In the genomic region with DNA sequence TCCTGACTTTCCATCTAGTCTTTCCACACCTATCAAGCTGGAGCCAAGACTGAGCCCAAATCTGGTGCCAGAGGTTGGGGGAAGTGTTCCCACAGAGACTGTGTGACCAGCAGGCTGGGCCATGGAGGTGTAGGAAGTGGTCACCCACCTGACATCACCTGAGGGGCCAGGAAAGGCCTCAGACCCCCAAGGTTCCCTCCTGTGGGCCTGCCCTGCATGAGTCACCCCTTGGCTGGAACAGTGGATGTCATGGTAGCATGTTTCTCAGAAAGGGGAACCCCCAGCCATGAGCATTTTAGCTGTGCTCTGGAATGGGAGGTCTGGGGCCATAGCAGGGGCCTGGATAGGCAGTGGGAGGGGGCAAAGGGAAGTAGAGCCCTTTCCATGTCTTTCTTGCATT, we compare ENCODE assay signal across 1 cellular context.
A peak's percentile ranks its signal among the peaks of the same experiment; 100 is the strongest.
TF ChIP-seq lines count a peak whose summit lies in the region.

No MANE protein-coding gene starts in this region.

TF ChIP-seq in GM12878, 131 proteins besides CTCF, POLR2A, EP300 and RAD21:
- peak; percentile 41 for TF ChIP-seq DPF2 (IDR thresholded peaks at IDR 0.05)
- 0 out of 2 replicates have a peak, but pooled peaks have one; percentile 5 for TF ChIP-seq TCF3 (IDR thresholded peaks at IDR 0.05; ENCODE audit: borderline replicate concordance, insufficient read depth, low read depth, low read length)
- TF ChIP-seq CREM (IDR thresholded peaks at IDR 0.05; ENCODE audit: low read depth): 0 out of 2 replicates have a peak, but pooled peaks have one; percentile 22
- 0 out of 2 replicates have a peak, but pooled peaks have one; percentile 12 for TF ChIP-seq BACH1 (IDR thresholded peaks at IDR 0.05; ENCODE audit: borderline replicate concordance)
- 0 out of 2 replicates have a peak, but pooled peaks have one; percentile 39 for TF ChIP-seq IKZF1 (conservative IDR thresholded peaks at IDR 0.05)
- peak; percentile 52 for TF ChIP-seq ATF7 (IDR thresholded peaks at IDR 0.05; ENCODE audit: low read depth)
- TF ChIP-seq BHLHE40 (IDR thresholded peaks at IDR 0.05; ENCODE audit: borderline replicate concordance in 1 of 2, low read depth in 2 of 2, low read length in 1 of 2): 0 out of 4 replicates have a peak, but pooled peaks of 1 of the 2 experiments have one; percentile 33
- TF ChIP-seq SPI1 (IDR thresholded peaks at IDR 0.05; ENCODE audit: borderline replicate concordance, insufficient read depth, low read depth, low read length): peak; percentile 51; the same call in 1 of the 2 replicates
- TF ChIP-seq BMI1 (IDR thresholded peaks at IDR 0.05; ENCODE audit: borderline replicate concordance): no peak
- peak in 1 of 2 experiments; percentile 57; a peak in 1 of 4 replicates for TF ChIP-seq ETV6 (conservative IDR thresholded peaks at IDR 0.05 in 1 of 2, IDR thresholded peaks at IDR 0.05 in 1 of 2; ENCODE audit: borderline replicate concordance in 1 of 2, low read depth in 1 of 2)
- TF ChIP-seq, protein P1, sequence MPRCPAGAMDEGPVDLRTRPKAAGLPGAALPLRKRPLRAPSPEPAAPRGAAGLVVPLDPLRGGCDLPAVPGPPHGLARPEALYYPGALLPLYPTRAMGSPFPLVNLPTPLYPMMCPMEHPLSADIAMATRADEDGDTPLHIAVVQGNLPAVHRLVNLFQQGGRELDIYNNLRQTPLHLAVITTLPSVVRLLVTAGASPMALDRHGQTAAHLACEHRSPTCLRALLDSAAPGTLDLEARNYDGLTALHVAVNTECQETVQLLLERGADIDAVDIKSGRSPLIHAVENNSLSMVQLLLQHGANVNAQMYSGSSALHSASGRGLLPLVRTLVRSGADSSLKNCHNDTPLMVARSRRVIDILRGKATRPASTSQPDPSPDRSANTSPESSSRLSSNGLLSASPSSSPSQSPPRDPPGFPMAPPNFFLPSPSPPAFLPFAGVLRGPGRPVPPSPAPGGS (IDR thresholded peaks at IDR 0.05; ENCODE audit: borderline replicate concordance, insufficient read depth, low read depth, low read length, poor library complexity, severe bottlenecking): peak; percentile 31
- TF ChIP-seq CBFB (IDR thresholded peaks at IDR 0.05; ENCODE audit: low read depth): 0 out of 2 replicates have a peak, but pooled peaks have one; percentile 57
- TF ChIP-seq, protein P2, sequence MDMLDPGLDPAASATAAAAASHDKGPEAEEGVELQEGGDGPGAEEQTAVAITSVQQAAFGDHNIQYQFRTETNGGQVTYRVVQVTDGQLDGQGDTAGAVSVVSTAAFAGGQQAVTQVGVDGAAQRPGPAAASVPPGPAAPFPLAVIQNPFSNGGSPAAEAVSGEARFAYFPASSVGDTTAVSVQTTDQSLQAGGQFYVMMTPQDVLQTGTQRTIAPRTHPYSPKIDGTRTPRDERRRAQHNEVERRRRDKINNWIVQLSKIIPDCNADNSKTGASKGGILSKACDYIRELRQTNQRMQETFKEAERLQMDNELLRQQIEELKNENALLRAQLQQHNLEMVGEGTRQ (IDR thresholded peaks at IDR 0.05; ENCODE audit: borderline replicate concordance, low read depth, low read length): no peak
- TF ChIP-seq EED (IDR thresholded peaks at IDR 0.05; ENCODE audit: low read depth): peak; percentile 80
- no peak for TF ChIP-seq SMARCA5 (IDR thresholded peaks at IDR 0.05)
- TF ChIP-seq, protein P3, sequence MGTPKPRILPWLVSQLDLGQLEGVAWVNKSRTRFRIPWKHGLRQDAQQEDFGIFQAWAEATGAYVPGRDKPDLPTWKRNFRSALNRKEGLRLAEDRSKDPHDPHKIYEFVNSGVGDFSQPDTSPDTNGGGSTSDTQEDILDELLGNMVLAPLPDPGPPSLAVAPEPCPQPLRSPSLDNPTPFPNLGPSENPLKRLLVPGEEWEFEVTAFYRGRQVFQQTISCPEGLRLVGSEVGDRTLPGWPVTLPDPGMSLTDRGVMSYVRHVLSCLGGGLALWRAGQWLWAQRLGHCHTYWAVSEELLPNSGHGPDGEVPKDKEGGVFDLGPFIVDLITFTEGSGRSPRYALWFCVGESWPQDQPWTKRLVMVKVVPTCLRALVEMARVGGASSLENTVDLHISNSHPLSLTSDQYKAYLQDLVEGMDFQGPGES (IDR thresholded peaks at IDR 0.05): no peak
- TF ChIP-seq MYB (IDR thresholded peaks at IDR 0.05; ENCODE audit: borderline replicate concordance, low read depth, low read length): no peak
- no peak for TF ChIP-seq WRNIP1 (IDR thresholded peaks at IDR 0.05; ENCODE audit: borderline replicate concordance, low read depth, low read length)
- TF ChIP-seq SP1 (IDR thresholded peaks at IDR 0.05; ENCODE audit: low read depth, low read length): no peak
- TF ChIP-seq PAX5 (IDR thresholded peaks at IDR 0.05; ENCODE audit: borderline replicate concordance, low read depth, low read length): peak; percentile 50; the same call in 1 of the 2 replicates
- no peak for TF ChIP-seq RFX5 (IDR thresholded peaks at IDR 0.05; ENCODE audit: low read depth, low read length)
- TF ChIP-seq FOXM1 (IDR thresholded peaks at IDR 0.05; ENCODE audit: low read depth, low read length): no peak
- no peak for TF ChIP-seq SMAD5 (IDR thresholded peaks at IDR 0.05; ENCODE audit: low read depth)
- TF ChIP-seq CHD2 (IDR thresholded peaks at IDR 0.05; ENCODE audit: borderline replicate concordance, low read depth, low read length): no peak
- no peak for TF ChIP-seq BCL11A (IDR thresholded peaks at IDR 0.05; ENCODE audit: low read depth, low read length)
- TF ChIP-seq JUNB (IDR thresholded peaks at IDR 0.05): peak; percentile 64
